ENCODE assay signal across 15 cellular contexts in genomic region chr1:159121526-159121925, GRCh38. TPM values are rescaled to one million over a fixed set of nuclear protein-coding genes. Genes with fewer than 3 reads are reported as not detected.
A peak's percentile ranks its signal among the peaks of the same experiment; 100 is the strongest.
DNase-seq lines count a peak whose midpoint lies in the region; ATAC-seq and FAIRE-seq lines count a peak whose summit lies in the region.
"Had no signal": no experiment of that assay in that cellular context is flagged by ENCODE, and none has a peak within 500 bp of the region (broad histone marks: within the 10 kb centered on the region; RNA-seq: fewer than 3 reads in every experiment).

No MANE protein-coding gene starts in this region.

- no peaks in the 10 kb centered on the region for H3K36me3 ChIP-seq in H7 (replicated peaks; ENCODE audit: control insufficient read depth, insufficient read depth, low read length)
- H3K36me3 ChIP-seq: tibial nerve, WERI-Rb-1 had no signal

- DNase-seq in GM18507 (ENCODE audit: extremely low spot score, insufficient read length, low read depth) (no peak), GM19239 (ENCODE audit: insufficient read length, low spot score) (no peak), nucleus accumbens (lab: John Stamatoyannopoulos, UW) (no peak), OCI-M1 (lab: John Stamatoyannopoulos, UW) (no peak), NCI-H146 (lab: John Stamatoyannopoulos, UW) (no peak), H7 (no peak)
- DNase-seq: CD8-positive, alpha-beta T cell; mesendoderm; NCI-H1694; Right ventricle myocardium superior; WERI-Rb-1 had no signal

- ATAC-seq in HG02759 (IDR thresholded peaks at IDR 0.05; ENCODE audit: unreplicated experiment) (peak; percentile 68), HG03469 (IDR thresholded peaks at IDR 0.05; ENCODE audit: unreplicated experiment) (peak; percentile 57)
- ATAC-seq: CD8-positive, alpha-beta T cell had no signal

- no peak overlapping the region for H3K4me3 ChIP-seq in H7 (ENCODE audit: insufficient read depth, low read depth, low read length)
- H3K4me3 ChIP-seq: tibial nerve had no signal

- H3K27me3 ChIP-seq in H7 (ENCODE audit: control insufficient read depth, insufficient read depth, low read length) = no peaks in the 10 kb centered on the region
- H3K27me3 ChIP-seq: tibial nerve had no signal

- peak; percentile 15 for FAIRE-seq in GM18507 (lab: Jason Lieb, UNC)
- FAIRE-seq in GM19239 (lab: Jason Lieb, UNC) = peak; percentile 14

RNA-seq across cellular contexts. Expression of gene AIM2, which starts 45.0 kb away (rescaled TPM):
- total RNA-seq in H7 (2014; rRNA removed; shearing (Covaris generic)) = 0.31 and 0.55 TPM in 2 replicates
- total RNA-seq: pulmonary artery endothelial cell had no signal

RNA-seq across cellular contexts. Expression of gene CADM3, which starts 49.9 kb away (rescaled TPM):
- 2.1 and 4.1 TPM in 2 replicates for total RNA-seq in H7 (2014; rRNA removed; shearing (Covaris generic))
- total RNA-seq: CD8-positive, alpha-beta T cell had no signal
